8 cellular contexts compared by ENCODE assay signal in the genomic region with DNA sequence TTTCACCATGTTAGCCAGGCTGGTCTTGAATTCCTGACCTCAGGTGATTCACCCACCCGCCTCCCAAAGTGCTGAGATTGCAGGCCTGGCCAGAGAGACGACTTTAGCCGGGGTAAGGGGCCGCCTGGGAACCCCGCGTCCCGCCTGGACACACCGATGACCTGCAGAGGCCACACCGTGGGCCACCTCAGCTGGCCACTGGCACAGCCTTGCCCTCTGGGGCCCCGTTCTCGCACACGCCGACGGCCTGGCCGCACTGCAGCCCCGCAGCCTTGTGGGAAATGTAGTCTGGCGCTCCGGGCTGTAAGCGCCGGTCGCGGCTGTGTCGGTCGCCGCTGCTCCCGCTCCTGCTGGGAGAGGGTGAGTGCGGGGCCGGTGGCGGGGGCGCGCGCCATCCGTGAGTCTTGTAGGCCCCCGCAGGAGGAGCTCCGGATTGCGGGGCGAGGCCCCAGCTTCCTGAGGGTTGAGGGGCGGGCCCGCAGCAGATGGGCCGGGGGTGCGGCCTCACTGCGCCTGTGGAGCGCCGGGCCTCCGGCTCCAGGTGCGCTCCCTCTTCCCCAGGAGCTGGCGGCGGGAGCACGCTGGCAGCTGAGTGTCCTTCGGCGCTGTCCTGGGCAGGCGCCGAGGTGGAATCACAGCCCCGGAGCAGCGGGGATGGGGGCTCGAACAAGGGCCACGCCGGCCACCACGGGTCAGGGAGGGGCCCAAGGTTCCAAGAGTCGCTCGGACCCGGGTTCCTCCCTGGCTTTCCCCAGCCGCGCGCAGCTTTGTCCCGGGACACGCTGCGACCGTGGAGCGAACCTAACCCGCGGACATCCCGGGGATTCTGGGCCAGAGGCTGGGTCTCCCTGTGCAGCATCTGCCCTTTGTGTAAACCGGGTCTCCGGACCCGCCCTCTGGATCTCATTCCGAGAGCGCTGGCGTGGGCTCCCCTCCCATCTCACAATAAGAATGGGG. TPM values are rescaled to one million over a fixed set of nuclear protein-coding genes. Genes with fewer than 3 reads are reported as not detected.
DNase-seq lines count a peak whose midpoint lies in the region; ATAC-seq, FAIRE-seq and TF ChIP-seq lines count a peak whose summit lies in the region.

Gene ZFP2 (plus strand): TSS at position 299 of the 957 bp plus-strand sequence. CDS start 35,401 bp downstream, outside the sequence.

- H3K27me3 Mint-ChIP-seq in activated CD4-positive, alpha-beta memory T cell treated with anti-CD3 and anti-CD28 coated beads for 36 hours: no peaks in the 10 kb centered on the region

- H2BK5ac ChIP-seq in H1 (ENCODE audit: low read depth, low read length): peak within 1 kb of the TSS; percentile 39; the same call in 1 of the 2 replicates

- H3K4me2 ChIP-seq in H1 (ENCODE audit: insufficient read depth in 1 of 2, low read depth in 2 of 2, low read length in 2 of 2): peak within 1 kb of the TSS; percentile 48 to 76; a peak in 3 of 4 replicates

- no peak for ATAC-seq in HG03039 (IDR thresholded peaks at IDR 0.05; ENCODE audit: unreplicated experiment)

- no peak within 1 kb of the TSS for H3K27ac Mint-ChIP-seq in activated CD4-positive, alpha-beta memory T cell treated with anti-CD3 and anti-CD28 coated beads for 36 hours

- no peak for TF ChIP-seq CTCF in H1 (IDR thresholded peaks at IDR 0.05; ENCODE audit: control extremely low read depth in 1 of 3, insufficient read depth in 1 of 3, low read depth in 1 of 3, low read length in 3 of 3)

- POLR2A ChIA-PET in activated CD4-positive, alpha-beta memory T cell treated with anti-CD3 and anti-CD28 coated beads for 36 hours (lab: Charles Lee): interaction anchor here (1.2 kb wide), 1 partner anchor 9 kb away, joined by 3 read pairs; no protein-coding TSS in a partner anchor
- POLR2A ChIA-PET in H1 (lab: Charles Lee; ENCODE audit: partially characterized antibody): interaction anchor here (0.7 to 1.7 kb wide), 8 partner anchors 8 to 247 kb away, joined by 3 to 6 read pairs (median 4); partner anchors contain the start of genes ZNF354A, ZNF354C and ZNF454

- no peak within 1 kb of the TSS; the same call in 1 of the 2 replicates for H3K18ac ChIP-seq in H1 (ENCODE audit: extremely low read depth, low read length)

- peak; percentile 54 to 71 for TF ChIP-seq POLR2A in H1 (IDR thresholded peaks at IDR 0.05; ENCODE audit: control extremely low read depth in 1 of 2, low read depth in 2 of 2, low read length in 2 of 2)

- H3K4me3 ChIP-seq in H1 (ENCODE audit: extremely low read depth in 1 of 4, insufficient read depth in 2 of 4, low read depth in 3 of 4, low read length in 4 of 4): peak within 1 kb of the TSS; percentile 71 to 87 (median 79)

- no peak within 1 kb of the TSS for H3K14ac ChIP-seq in H1 (ENCODE audit: insufficient read length)

- H4K20me1 ChIP-seq in H1 (replicated peaks in 1 of 2; ENCODE audit: control insufficient read depth in 1 of 2, insufficient read depth in 2 of 2, low read length in 2 of 2): no peaks in the 10 kb centered on the region

- WGBS in H1 (ENCODE audit: extremely low coverage in 1 of 2, insufficient coverage in 1 of 2, insufficient read length in 1 of 2, insufficient replicate concordance in 2 of 2, low coverage in 1 of 2, low lambda C conversion rate in 2 of 2, missing lambda C conversion rate in 1 of 2), 2 experiments: 1% methylated on average over 47 of the region's 79 CpGs; no CpG with 5 or more reads in 1 of the 2 experiments

- H2BK120ac ChIP-seq in H1 (replicated peaks; ENCODE audit: low read depth, low read length): no peak within 1 kb of the TSS

- TF ChIP-seq EP300 in H1 (IDR thresholded peaks at IDR 0.05; ENCODE audit: borderline replicate concordance in 1 of 2, low read depth in 2 of 2, low read length in 2 of 2): no peak

- no peak within 1 kb of the TSS for H2BK12ac ChIP-seq in H1 (ENCODE audit: low read depth, low read length)

- no peaks in the 10 kb centered on the region for H3K36me3 ChIP-seq in H1 (ENCODE audit: control insufficient read depth in 2 of 4, insufficient read depth in 4 of 4, low read length in 3 of 4)

- DNase-seq in EL (peak; percentile 50), NCI-H1105 treated with DMSO at 0.1 percent for 48 hours (lab: John Stamatoyannopoulos, UW) (peak; percentile 52), H1 (ENCODE audit: low read depth in 1 of 2, low spot score in 2 of 2) (peak; percentile 31 to 82), lung microvascular endothelial cell (ENCODE audit: low read depth in 2 of 2) (peak; percentile 43 to 68), SIG-M5 treated with dmso at 0.1 percent for 504 hours (lab: John Stamatoyannopoulos, UW; ENCODE audit: unreplicated experiment) (no peak)
- peak; percentile 55 for DNase-seq in activated CD4-positive, alpha-beta memory T cell treated with anti-CD3 and anti-CD28 coated beads for 36 hours
- DNase-seq in stimulated activated CD8-positive, alpha-beta memory T cell treated with anti-CD3 and anti-CD28 coated beads, Interleukin-4, amount 100 ng/mL, for 48 hours: peak; percentile 35

- peaks cover 0 to 2% of the 10 kb centered on the region in 2 experiments; a peak in 1 of 4 replicates for H3K9me3 ChIP-seq in H1 (ENCODE audit: insufficient read depth in 2 of 2, low read depth in 1 of 2, low read length in 1 of 2)

- H4K5ac ChIP-seq in H1 (ENCODE audit: insufficient read length, low read depth, low read length): peak within 1 kb of the TSS; percentile 76

- no peak within 1 kb of the TSS for H3K4ac ChIP-seq in H1 (replicated peaks; ENCODE audit: insufficient read length, low read depth, low read length)

- H3K4me3 Mint-ChIP-seq in activated CD4-positive, alpha-beta memory T cell treated with anti-CD3 and anti-CD28 coated beads for 36 hours: peak within 1 kb of the TSS; percentile 70

- H3K27me3 ChIP-seq in H1 (replicated peaks in 1 of 4; ENCODE audit: control insufficient read depth in 3 of 4, extremely low read depth in 1 of 4, insufficient read depth in 3 of 4, low read length in 3 of 4): no peaks in the 10 kb centered on the region

- H3K9me3 Mint-ChIP-seq in activated CD4-positive, alpha-beta memory T cell treated with anti-CD3 and anti-CD28 coated beads for 36 hours: peaks cover 21% of the 10 kb centered on the region

- no peak for TF ChIP-seq RAD21 in H1 (IDR thresholded peaks at IDR 0.05 in 1 of 2, conservative IDR thresholded peaks at IDR 0.05 in 1 of 2; ENCODE audit: low read depth in 2 of 2, low read length in 2 of 2)

- H2BK20ac ChIP-seq in H1 (ENCODE audit: low read length): no peak within 1 kb of the TSS

- H2BK15ac ChIP-seq in H1 (ENCODE audit: low read length): no peak within 1 kb of the TSS

- no peak within 1 kb of the TSS for H2AK5ac ChIP-seq in H1 (ENCODE audit: low read depth, low read length)

- no peaks in the 10 kb centered on the region for H3K79me2 ChIP-seq in H1 (ENCODE audit: control insufficient read depth in 1 of 2, insufficient read depth in 2 of 2, low read length in 2 of 2)

- CTCF ChIA-PET in activated CD4-positive, alpha-beta memory T cell treated with anti-CD3 and anti-CD28 coated beads for 36 hours (lab: Charles Lee): interaction anchor here (0.5 kb wide), 1 partner anchor 1572 kb away, joined by 3 read pairs; no protein-coding TSS in a partner anchor
- CTCF ChIA-PET in H1 (lab: Charles Lee; ENCODE audit: partially characterized antibody): interaction anchor here (1.0 to 1.9 kb wide), 6 partner anchors 32 to 600 kb away, joined by 3 to 5 read pairs (median 4); no protein-coding TSS in a partner anchor

- peak within 1 kb of the TSS; percentile 93 for H4K8ac ChIP-seq in H1 (ENCODE audit: extremely low read depth, insufficient read depth, low read length)

- no peak for FAIRE-seq in H1 (lab: Jason Lieb, UNC)

- H3K4me1 Mint-ChIP-seq in activated CD4-positive, alpha-beta memory T cell treated with anti-CD3 and anti-CD28 coated beads for 36 hours (ENCODE audit: low read depth): peaks cover 2% of the 10 kb centered on the region

- H3K27ac ChIP-seq in H1 (ENCODE audit: low read depth, low read length): peak within 1 kb of the TSS; percentile 63

- H3K56ac ChIP-seq in H1 (replicated peaks; ENCODE audit: insufficient read length, low read depth, low read length): no peak within 1 kb of the TSS

- peaks cover 10% of the 10 kb centered on the region for H3K36me3 Mint-ChIP-seq in activated CD4-positive, alpha-beta memory T cell treated with anti-CD3 and anti-CD28 coated beads for 36 hours

- intact Hi-C loops in activated CD4-positive, alpha-beta memory T cell treated with anti-CD3 and anti-CD28 coated beads for 36 hours (cut with micrococcal nuclease): loop anchor here (5.0 kb wide), 1 partner anchor 39 kb away; the partner anchor contains the start of gene ZNF354B

- peak within 1 kb of the TSS; percentile 23 for H2AFZ ChIP-seq in H1 (ENCODE audit: low read length)

- H3K79me1 ChIP-seq in H1 (ENCODE audit: low read depth, low read length): no peaks in the 10 kb centered on the region

- peak within 1 kb of the TSS; percentile 31 to 79 (median 68); a peak in 6 of 7 replicates for H3K9ac ChIP-seq in H1 (replicated peaks in 1 of 4; ENCODE audit: extremely low read depth in 1 of 4, low read depth in 3 of 4, low read length in 3 of 4)

- no peak within 1 kb of the TSS for H4K91ac ChIP-seq in H1 (replicated peaks; ENCODE audit: insufficient read length, low read length)

- no peak within 1 kb of the TSS for H3K23ac ChIP-seq in H1 (ENCODE audit: insufficient read length)

- H3K4me1 ChIP-seq in H1 (replicated peaks in 1 of 4; ENCODE audit: control insufficient read depth in 3 of 4, insufficient read depth in 4 of 4, low read length in 3 of 4): no peaks in the 10 kb centered on the region; a peak in 1 of 7 replicates

- no peaks in the 10 kb centered on the region; the same call in 1 of the 2 replicates for H3K23me2 ChIP-seq in H1 (ENCODE audit: low read depth, low read length)

TF ChIP-seq in H1, 55 proteins besides CTCF, POLR2A, EP300 and RAD21 (continues in another document):
- no peak for TF ChIP-seq SP2 (IDR thresholded peaks at IDR 0.05; ENCODE audit: low read length)
- no peak for TF ChIP-seq SP1 (IDR thresholded peaks at IDR 0.05; ENCODE audit: low read depth, low read length)
- TF ChIP-seq SIX5 (IDR thresholded peaks at IDR 0.05; ENCODE audit: low read depth, low read length): peak; percentile 50; the same call in 1 of the 2 replicates
- peak; percentile 47 for TF ChIP-seq ASH2L (IDR thresholded peaks at IDR 0.05; ENCODE audit: low read length)
- no peak for TF ChIP-seq TEAD4 (IDR thresholded peaks at IDR 0.05; ENCODE audit: low read depth, low read length)

RNA-seq across cellular contexts. Expression of gene ZFP2, which starts in this region (rescaled TPM):
- under 1 TPM; 0.27 to 0.40 TPM for total RNA-seq in activated CD4-positive, alpha-beta memory T cell treated with anti-CD3 and anti-CD28 coated beads for 36 hours
- 0.52 and 0.78 TPM in 2 replicates for total RNA-seq in H1 (2021; fragmentation: NEBNext Ultra II Directional; extraction: Animal tissue kit (Norgen Biotek cat#: 25700))
- 0.19 and 0.20 TPM in 2 replicates for polyA plus RNA-seq in H1 (2011; rRNA removed)
- polyA plus RNA-seq in H1 (2011; cell fraction: cytosol; rRNA removed): 0.61 TPM
- 0.37 TPM for polyA plus RNA-seq in H1 (2011; cell fraction: nucleus; rRNA removed)
- 0.35 to 0.59 TPM (median 0.58 TPM) in 4 replicates for polyA plus RNA-seq in H1 (2012, experiment 1 of 2)
- not detected for polyA plus RNA-seq in H1 (2012, experiment 2 of 2)
- 0.55 TPM for polyA plus RNA-seq in H1 (2013, experiment 1 of 2)
- polyA plus RNA-seq in H1 (2013, experiment 2 of 2): 0.35 TPM
- 0.25 and 0.54 TPM in 2 replicates for polyA minus RNA-seq in H1 (2011; rRNA and poly(A)+ RNA removed)
- not detected for polyA minus RNA-seq in H1 (2011; cell fraction: cytosol; rRNA and poly(A)+ RNA removed)
- polyA minus RNA-seq in H1 (2011; cell fraction: nucleus; rRNA and poly(A)+ RNA removed): 0.20 TPM
- 0.79 and 1.1 TPM in 2 replicates for total RNA-seq in lung microvascular endothelial cell

Comparison
In these comparisons a context has a peak if more than half of its experiments do, and no peak if none do; other contexts are left out.
1. Peak in DNase-seq in activated CD4-positive, alpha-beta memory T cell treated with anti-CD3 and anti-CD28 coated beads for 36 hours; RNA of the gene not detected or under 1 TPM.
2. Peak in DNase-seq, H3K4me3 ChIP-seq, H3K27ac ChIP-seq, H3K9ac ChIP-seq and H3K4me2 ChIP-seq in H1; RNA of the gene not detected or under 1 TPM.